In the genomic region with DNA sequence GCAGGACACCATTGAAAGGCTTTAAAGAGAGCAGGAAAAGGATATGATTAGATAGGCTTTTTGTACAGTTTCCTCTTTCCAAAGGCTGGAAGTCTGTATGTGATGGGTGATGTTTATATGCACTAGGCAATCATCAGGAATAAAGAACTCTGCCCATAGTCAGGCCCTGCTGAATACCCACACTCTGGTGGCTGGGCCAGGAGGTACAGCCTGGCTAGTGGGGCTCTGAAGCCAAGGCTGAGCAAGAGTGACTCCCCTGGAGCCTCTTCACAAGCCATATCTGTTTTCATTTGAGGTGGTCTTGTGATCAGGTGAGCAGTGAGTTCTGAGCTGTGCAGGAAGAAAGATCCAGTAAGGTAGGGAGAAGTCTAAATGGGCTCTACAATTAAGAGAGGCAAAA, we compare ENCODE assay signal across 1 cellular context.
TF ChIP-seq lines count a peak whose summit lies in the region.

No MANE protein-coding gene starts in this region.

TF ChIP-seq in HepG2, 621 proteins besides CTCF, POLR2A, EP300 and RAD21 (continued from another document):
- no peak for TF ChIP-seq ZBTB2 (CRISPR knock-in tag; IDR thresholded peaks at IDR 0.05; ENCODE audit: low read depth)
- TF ChIP-seq HDAC1 (CRISPR knock-in tag; IDR thresholded peaks at IDR 0.05), result no peak
- no peak for TF ChIP-seq SMC3 (IDR thresholded peaks at IDR 0.05; ENCODE audit: low read length)
- TF ChIP-seq, protein P1, sequence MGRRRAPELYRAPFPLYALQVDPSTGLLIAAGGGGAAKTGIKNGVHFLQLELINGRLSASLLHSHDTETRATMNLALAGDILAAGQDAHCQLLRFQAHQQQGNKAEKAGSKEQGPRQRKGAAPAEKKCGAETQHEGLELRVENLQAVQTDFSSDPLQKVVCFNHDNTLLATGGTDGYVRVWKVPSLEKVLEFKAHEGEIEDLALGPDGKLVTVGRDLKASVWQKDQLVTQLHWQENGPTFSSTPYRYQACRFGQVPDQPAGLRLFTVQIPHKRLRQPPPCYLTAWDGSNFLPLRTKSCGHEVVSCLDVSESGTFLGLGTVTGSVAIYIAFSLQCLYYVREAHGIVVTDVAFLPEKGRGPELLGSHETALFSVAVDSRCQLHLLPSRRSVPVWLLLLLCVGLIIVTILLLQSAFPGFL (CRISPR knock-in tag; IDR thresholded peaks at IDR 0.05), result no peak
- TF ChIP-seq AGO2 (optimal IDR thresholded peaks at IDR 0.05; ENCODE audit: low read depth, low read length), result no peak
